Comparison of ENCODE assay signal across 22 cellular contexts in the genomic region with DNA sequence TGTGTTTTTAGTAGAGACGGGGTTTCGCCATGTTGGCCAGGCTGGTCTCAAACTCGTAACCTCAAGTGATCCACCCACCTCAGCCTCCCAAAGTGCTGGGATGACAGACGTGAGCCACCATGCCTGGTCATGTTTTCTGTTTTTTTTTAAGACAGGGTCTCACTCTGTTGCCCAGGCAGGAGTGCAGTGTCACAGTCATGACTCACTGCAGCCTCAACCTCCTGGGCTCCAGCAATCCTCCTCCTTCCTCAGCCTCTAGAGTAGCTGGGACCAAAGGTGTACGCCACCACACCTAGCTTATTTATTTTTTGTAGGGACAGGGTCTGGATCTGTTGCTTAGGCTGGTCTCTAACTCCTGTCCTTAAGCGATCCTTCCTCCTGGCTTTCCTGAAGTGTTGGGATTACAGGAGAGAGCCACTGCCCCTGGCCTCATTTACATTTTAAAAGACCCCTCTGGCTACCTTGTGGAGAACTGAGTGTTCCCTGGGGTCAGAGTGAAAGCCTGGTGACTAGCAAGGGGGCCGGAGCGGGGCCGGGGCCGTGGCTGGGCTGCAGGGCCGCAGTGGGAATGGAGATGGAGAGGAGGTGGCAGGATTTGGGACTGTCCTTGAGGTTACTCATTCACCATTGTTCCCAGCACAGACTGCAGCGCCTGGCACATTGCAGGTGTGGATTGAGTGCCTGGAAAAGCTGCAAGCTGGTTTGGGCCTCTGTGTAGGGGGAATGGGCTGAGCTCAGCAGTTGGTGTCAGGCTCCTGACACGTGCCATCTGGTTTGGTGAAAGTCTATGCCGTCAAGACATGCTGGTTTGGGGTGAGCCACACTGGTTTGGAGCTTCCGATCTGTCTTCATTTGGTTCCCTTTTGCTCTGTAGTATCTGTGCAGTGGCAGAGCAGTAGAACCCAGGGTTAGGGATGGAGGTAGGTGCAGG. TPM values are rescaled to one million over a fixed set of nuclear protein-coding genes. Genes with fewer than 3 reads are reported as not detected.
A peak's percentile ranks its signal among the peaks of the same experiment; 100 is the strongest.
DNase-seq lines count a peak whose midpoint lies in the region; ATAC-seq and TF ChIP-seq lines count a peak whose summit lies in the region.
"Had no signal": no experiment of that assay in that cellular context is flagged by ENCODE, and none has a peak within 500 bp of the region (broad histone marks: within the 10 kb centered on the region; RNA-seq: fewer than 3 reads in every experiment).

No MANE protein-coding gene starts in this region.

- peak; percentile 89 for DNase-seq in ELF-1 (ENCODE audit: low read depth, low spot score)
- DNase-seq in activated B cell treated with CpG ODN at 0.5 μM for 24 hours = no peak
- DNase-seq in prostate gland (ENCODE audit: low spot score) = no peak
- DNase-seq in NCI-H774 (lab: John Stamatoyannopoulos, UW) = no peak
- no peak for DNase-seq in Caco-2
- DNase-seq in mesothelial cell of epicardium (ENCODE audit: low spot score in 2 of 2, unreplicated experiment in 2 of 2) = no peak
- DNase-seq: activated naive CD8-positive, alpha-beta T cell treated with anti-CD3 and anti-CD28 coated beads, Interleukin-2, amount 10 ng/mL, durations not matched to agents 7 days and 5 days; CD8-positive, alpha-beta memory T cell; DND-41; HCEC 1CT; heart right ventricle; kidney; NCI-H1048; NCI-H2081; NCI-H526 treated with DMSO at 0.1 percent for 48 hours; retina; SHP77 treated with DMSO at 0.1 percent for 48 hours had no signal

- no peaks in the 10 kb centered on the region for H3K27me3 Mint-ChIP-seq in activated B cell treated with CpG ODN at 0.5 μM for 24 hours
- H3K27me3 Mint-ChIP-seq in Caco-2 (ENCODE audit: insufficient read depth, unreplicated experiment) = no peaks in the 10 kb centered on the region
- H3K27me3 Mint-ChIP-seq in mesothelial cell of epicardium (ENCODE audit: low read depth) = no peaks in the 10 kb centered on the region
- H3K27me3 Mint-ChIP-seq: activated naive CD8-positive, alpha-beta T cell treated with anti-CD3 and anti-CD28 coated beads, Interleukin-2, amount 10 ng/mL, durations not matched to agents 7 days and 5 days; CD8-positive, alpha-beta memory T cell; stimulated activated memory B cell treated with anti-CD40 and anti-IgM and Interleukin-4, amounts not matched to agents 10 μg/mL and 1 μg/mL and 100 μg/mL, for 72 hours had no signal

- WGBS in gastroesophageal sphincter (ENCODE audit: low coverage in 1 of 2), 2 donors = 56 to 61% methylated on average over 3 to 7 of the region's 15 CpGs
- WGBS in prostate gland = 68% methylated on average over 15 of the region's 15 CpGs

- H3K9me3 Mint-ChIP-seq in activated B cell treated with CpG ODN at 0.5 μM for 24 hours (no peaks in the 10 kb centered on the region), Caco-2 (ENCODE audit: unreplicated experiment) (no peaks in the 10 kb centered on the region), mesothelial cell of epicardium (no peaks in the 10 kb centered on the region)
- H3K9me3 Mint-ChIP-seq: activated naive CD8-positive, alpha-beta T cell treated with anti-CD3 and anti-CD28 coated beads, Interleukin-2, amount 10 ng/mL, durations not matched to agents 7 days and 5 days; CD8-positive, alpha-beta memory T cell; stimulated activated memory B cell treated with anti-CD40 and anti-IgM and Interleukin-4, amounts not matched to agents 10 μg/mL and 1 μg/mL and 100 μg/mL, for 72 hours; T-helper 1 cell treated with Interleukin-12 subunit alpha and Interleukin-12 subunit beta and Interleukin-4 antibody, amounts not matched to agents 30 μg/mL and 1 μg/mL, for 36 hours had no signal

- ATAC-seq in activated B cell treated with CpG ODN at 0.5 μM for 24 hours (ENCODE audit: low read depth) = no peak
- no peak for ATAC-seq in gastroesophageal sphincter
- ATAC-seq in GM18520 (IDR thresholded peaks at IDR 0.05; ENCODE audit: unreplicated experiment) = no peak
- ATAC-seq: heart right ventricle; stimulated activated memory B cell treated with anti-CD40 and anti-IgM and Interleukin-4, amounts not matched to agents 10 μg/mL and 1 μg/mL and 100 μg/mL, for 72 hours had no signal

- POLR2A ChIA-PET in activated B cell treated with CpG ODN at 0.5 μM for 24 hours (lab: Charles Lee) = no interaction called here
- POLR2A ChIA-PET in Caco-2 (lab: Charles Lee) = no interaction called here

- intact Hi-C loops in activated B cell treated with CpG ODN at 0.5 μM for 24 hours (cut with micrococcal nuclease) = no loop called here
- intact Hi-C loops in prostate gland (cut with DNase I) = no loop called here
- intact Hi-C loops in Caco-2 (cut with micrococcal nuclease; ENCODE audit: unreplicated experiment) = no loop called here

- no TSS peak for BruUV-seq in Caco-2 (replicated peaks; lab: Mats Ljungman, UMichigan)

- TF ChIP-seq EP300 in gastroesophageal sphincter (IDR thresholded peaks at IDR 0.05) = no peak

- CTCF ChIA-PET in activated B cell treated with CpG ODN at 0.5 μM for 24 hours (lab: Charles Lee) = interaction anchor here (0.6 kb wide), 1 partner anchor 44 kb away, joined by 3 read pairs; no protein-coding TSS in a partner anchor
- CTCF ChIA-PET in Caco-2 (lab: Charles Lee) = interaction anchor here (0.5 kb wide), 1 partner anchor 41 kb away, joined by 3 read pairs; no protein-coding TSS in a partner anchor

- H3K36me3 Mint-ChIP-seq in activated B cell treated with CpG ODN at 0.5 μM for 24 hours (ENCODE audit: low read depth) (peaks cover 66% of the 10 kb centered on the region), Caco-2 (ENCODE audit: insufficient read depth, unreplicated experiment) (peaks cover 85% of the 10 kb centered on the region), mesothelial cell of epicardium (peaks cover 28% of the 10 kb centered on the region)

- H3K4me1 Mint-ChIP-seq in activated B cell treated with CpG ODN at 0.5 μM for 24 hours (peaks cover 8% of the 10 kb centered on the region), Caco-2 (ENCODE audit: low read depth, unreplicated experiment) (no peaks in the 10 kb centered on the region), mesothelial cell of epicardium (no peaks in the 10 kb centered on the region)

- H3K36me3 ChIP-seq in gastroesophageal sphincter (peaks cover 0 to 74% of the 10 kb centered on the region in 2 donors), prostate gland (peaks cover 0 to 15% of the 10 kb centered on the region in 2 donors), Caco-2 (ENCODE audit: control insufficient read depth, insufficient read depth, low read length) (no peaks in the 10 kb centered on the region; the same call in 1 of the 2 replicates)

- peak overlapping the region in 3 of 4 donors; percentile 48 to 55 (median 54) for H3K27ac ChIP-seq in gastroesophageal sphincter
- H3K27ac ChIP-seq in prostate gland = peak overlapping the region; percentile 40 to 51

- H3K4me1 ChIP-seq in gastroesophageal sphincter (peaks cover 0 to 58% (median 25%) of the 10 kb centered on the region in 3 donors), prostate gland (replicated peaks) (peaks cover 13% of the 10 kb centered on the region), Caco-2 (no peaks in the 10 kb centered on the region)

- H3K4me3 ChIP-seq in gastroesophageal sphincter (no peak overlapping the region), prostate gland (no peak overlapping the region), Caco-2 (ENCODE audit: low read depth, low read length) (no peak overlapping the region)
- H3K4me3 ChIP-seq: breast epithelium, heart right ventricle had no signal

- H3K9me3 ChIP-seq in gastroesophageal sphincter = no peaks in the 10 kb centered on the region
- H3K9me3 ChIP-seq in prostate gland = no peaks in the 10 kb centered on the region
- H3K9me3 ChIP-seq in Caco-2 = no peaks in the 10 kb centered on the region
- H3K9me3 ChIP-seq: breast epithelium, heart right ventricle had no signal

- no peak for TF ChIP-seq CTCF in activated B cell treated with CpG ODN at 0.5 μM for 24 hours (IDR thresholded peaks at IDR 0.05)
- TF ChIP-seq CTCF in gastroesophageal sphincter (IDR thresholded peaks at IDR 0.05) = no peak
- no peak for TF ChIP-seq CTCF in prostate gland (IDR thresholded peaks at IDR 0.05)
- TF ChIP-seq CTCF in Caco-2 (IDR thresholded peaks at IDR 0.05; ENCODE audit: insufficient read depth in 1 of 2, low read depth in 1 of 2, low read length in 1 of 2, severe bottlenecking in 1 of 2, unreplicated experiment in 1 of 2) = no peak
- TF ChIP-seq CTCF in mesothelial cell of epicardium (IDR thresholded peaks at IDR 0.05; ENCODE audit: unreplicated experiment) = no peak

- H3K4me3 Mint-ChIP-seq in activated B cell treated with CpG ODN at 0.5 μM for 24 hours (no peak overlapping the region), Caco-2 (ENCODE audit: unreplicated experiment) (no peak overlapping the region), mesothelial cell of epicardium (no peak overlapping the region)
- H3K4me3 Mint-ChIP-seq: activated naive CD8-positive, alpha-beta T cell treated with anti-CD3 and anti-CD28 coated beads, Interleukin-2, amount 10 ng/mL, durations not matched to agents 7 days and 5 days; CD8-positive, alpha-beta memory T cell; stimulated activated memory B cell treated with anti-CD40 and anti-IgM and Interleukin-4, amounts not matched to agents 10 μg/mL and 1 μg/mL and 100 μg/mL, for 72 hours; T-helper 1 cell treated with Interleukin-12 subunit alpha and Interleukin-12 subunit beta and Interleukin-4 antibody, amounts not matched to agents 30 μg/mL and 1 μg/mL, for 36 hours had no signal

- H3K27ac Mint-ChIP-seq in activated B cell treated with CpG ODN at 0.5 μM for 24 hours (peak overlapping the region; percentile 8), Caco-2 (ENCODE audit: unreplicated experiment) (no peak overlapping the region), mesothelial cell of epicardium (no peak overlapping the region)
- H3K27ac Mint-ChIP-seq: activated naive CD8-positive, alpha-beta T cell treated with anti-CD3 and anti-CD28 coated beads, Interleukin-2, amount 10 ng/mL, durations not matched to agents 7 days and 5 days; T-helper 1 cell treated with Interleukin-12 subunit alpha and Interleukin-12 subunit beta and Interleukin-4 antibody, amounts not matched to agents 30 μg/mL and 1 μg/mL, for 36 hours had no signal

- TF ChIP-seq POLR2A in gastroesophageal sphincter (IDR thresholded peaks at IDR 0.05) (no peak), prostate gland (IDR thresholded peaks at IDR 0.05) (no peak)

- H3K27me3 ChIP-seq in gastroesophageal sphincter = no peaks in the 10 kb centered on the region
- no peaks in the 10 kb centered on the region for H3K27me3 ChIP-seq in prostate gland (replicated peaks; ENCODE audit: insufficient read depth)
- H3K27me3 ChIP-seq in Caco-2 (replicated peaks; ENCODE audit: control insufficient read depth, insufficient read depth, low read length) = no peaks in the 10 kb centered on the region
- H3K27me3 ChIP-seq: breast epithelium, heart right ventricle had no signal

RNA-seq across cellular contexts. Expression of a gene that starts 18.1 kb away (rescaled TPM):
- 29.4 and 36.0 TPM in 2 replicates for total RNA-seq in activated B cell treated with CpG ODN at 0.5 μM for 24 hours
- total RNA-seq in gastroesophageal sphincter = 100 to 1,000 TPM in 1 of 4 donors, 10 to 100 TPM in 3; 46.1 to 126 (median 54.8) TPM
- total RNA-seq in prostate gland = 10 to 100 TPM; 47.3 to 61.9 TPM
- total RNA-seq in Caco-2 (2022) = 64.6 and 79.2 TPM in 2 replicates
- total RNA-seq in mesothelial cell of epicardium = 36.0 to 37.6 TPM (median 37.0 TPM) in 3 replicates

RNA-seq across cellular contexts. Expression of a gene that starts 34.5 kb away (rescaled TPM):
- total RNA-seq in activated B cell treated with CpG ODN at 0.5 μM for 24 hours (11.2 and 12.2 TPM in 2 replicates), gastroesophageal sphincter (1 to 10 TPM; 6.2 to 9.2 (median 7.9) TPM), prostate gland (1 to 10 TPM; 8.3 to 8.6 TPM), Caco-2 (2022) (3.1 and 3.2 TPM in 2 replicates), mesothelial cell of epicardium (2.4 TPM in 3 replicates)

RNA-seq across cellular contexts. Expression of a gene that starts 37.4 kb away (rescaled TPM):
- total RNA-seq in activated B cell treated with CpG ODN at 0.5 μM for 24 hours (43.2 and 48.6 TPM in 2 replicates), gastroesophageal sphincter (10 to 100 TPM; 25.3 to 35.7 (median 33.2) TPM), prostate gland (10 to 100 TPM; 22.6 to 53.3 TPM), Caco-2 (2022) (53.8 and 54.9 TPM in 2 replicates), mesothelial cell of epicardium (35.0 to 38.0 TPM (median 36.2 TPM) in 3 replicates)

RNA-seq across cellular contexts. Expression of a gene that starts 55.9 kb away (rescaled TPM):
- total RNA-seq in activated B cell treated with CpG ODN at 0.5 μM for 24 hours (39.5 and 51.5 TPM in 2 replicates), gastroesophageal sphincter (10 to 100 TPM; 16.3 to 17.6 (median 17.5) TPM), prostate gland (10 to 100 TPM; 16.6 to 22.6 TPM), Caco-2 (2022) (22.0 and 22.7 TPM in 2 replicates), mesothelial cell of epicardium (25.0 to 27.7 TPM (median 25.8 TPM) in 3 replicates)
